1 cellular context compared by ENCODE assay signal in genomic region chr19:49818691-49819331, GRCh38.
TF ChIP-seq lines count a peak whose summit lies in the region.

No MANE protein-coding gene starts in this region.

TF ChIP-seq in WTC11, 78 proteins besides CTCF, POLR2A, EP300 and RAD21 (continued from another document):
- TF ChIP-seq CDX4 (CRISPR knock-in tag; IDR thresholded peaks at IDR 0.05; ENCODE audit: borderline replicate concordance) (no peak), CREM (CRISPR knock-in tag; IDR thresholded peaks at IDR 0.05) (no peak), RORB (CRISPR knock-in tag; IDR thresholded peaks at IDR 0.05) (no peak), FOXP1 (CRISPR knock-in tag; IDR thresholded peaks at IDR 0.05; ENCODE audit: borderline replicate concordance) (no peak), GRHL2 (CRISPR knock-in tag; IDR thresholded peaks at IDR 0.05; ENCODE audit: insufficient replicate concordance, severe bottlenecking) (no peak), ATF2 (CRISPR knock-in tag; IDR thresholded peaks at IDR 0.05; ENCODE audit: borderline replicate concordance, low read depth) (no peak), ZNF423 (CRISPR knock-in tag; IDR thresholded peaks at IDR 0.05) (no peak), NFATC4 (CRISPR knock-in tag; IDR thresholded peaks at IDR 0.05) (no peak)
TF ChIP-seq in WTC11: peak in this region for 0.
